ENCODE assay signal across 22 cellular contexts in genomic region chr17:43330876-43331639, GRCh38.
DNase-seq lines count a peak whose midpoint lies in the region; ATAC-seq, FAIRE-seq and TF ChIP-seq lines count a peak whose summit lies in the region.
"Had no signal": no experiment of that assay in that cellular context is flagged by ENCODE, and none has a peak within 500 bp of the region (broad histone marks: within the 10 kb centered on the region; RNA-seq: fewer than 3 reads in every experiment).

No MANE protein-coding gene starts in this region.

- POLR2A ChIA-PET in activated CD4-positive, alpha-beta T cell treated with anti-CD3 and anti-CD28 coated beads, Interleukin-2, amount 10 ng/mL, durations not matched to agents 7 days and 5 days (lab: Charles Lee): no interaction called here

- H3K9me3 Mint-ChIP-seq in endodermal cell: no peaks in the 10 kb centered on the region
- H3K9me3 Mint-ChIP-seq in activated CD4-positive, alpha-beta T cell treated with anti-CD3 and anti-CD28 coated beads, Interleukin-2, amount 10 ng/mL, durations not matched to agents 7 days and 5 days: no peaks in the 10 kb centered on the region
- H3K9me3 Mint-ChIP-seq: natural killer cell had no signal

- peaks cover 4% of the 10 kb centered on the region for H3K4me1 ChIP-seq in OCI-LY1 (ENCODE audit: insufficient read depth, low read length, severe bottlenecking)
- peaks cover 19% of the 10 kb centered on the region for H3K4me1 ChIP-seq in endodermal cell (ENCODE audit: control insufficient read depth, insufficient read depth, low read length)
- peaks cover 0 to 14% (median 0%) of the 10 kb centered on the region in 3 donors for H3K4me1 ChIP-seq in pancreas

- DNase-seq in GM12891 (ENCODE audit: insufficient read length, low spot score): no peak
- DNase-seq in endodermal cell: no peak
- no peak for DNase-seq in MG63
- DNase-seq in activated CD4-positive, alpha-beta T cell treated with anti-CD3 and anti-CD28 coated beads, Interleukin-2, amount 10 ng/mL, durations not matched to agents 7 days and 5 days: no peak
- no peak for DNase-seq in pancreas
- DNase-seq: activated gamma-delta T cell; adrenal gland; GF-D8; HCEC 1CT; left colon; natural killer cell; NCI-H1092; NCI-H2081 treated with DMSO at 0.1 percent for 48 hours; small intestine; stimulated activated CD4-positive, alpha-beta T cell treated with anti-CD3 and anti-CD28 coated beads, Interleukin-4, amount 100 ng/mL, for 24 hours; stomach had no signal

- FAIRE-seq in GM12891 (lab: Jason Lieb, UNC): peak; percentile 9
- FAIRE-seq in pancreas (lab: Jason Lieb, UNC): no peak
- FAIRE-seq: GM12878, small intestine had no signal

- H3K4me3 Mint-ChIP-seq in endodermal cell: no peak overlapping the region
- no peak overlapping the region for H3K4me3 Mint-ChIP-seq in activated CD4-positive, alpha-beta T cell treated with anti-CD3 and anti-CD28 coated beads, Interleukin-2, amount 10 ng/mL, durations not matched to agents 7 days and 5 days
- H3K4me3 Mint-ChIP-seq: natural killer cell had no signal

- H3K9ac ChIP-seq in OCI-LY1 (ENCODE audit: low read length) (no peak overlapping the region), endodermal cell (ENCODE audit: extremely low read depth, low read length, poor library complexity, severe bottlenecking) (no peak overlapping the region)

- no peak overlapping the region for H3K27ac Mint-ChIP-seq in endodermal cell
- no peak overlapping the region for H3K27ac Mint-ChIP-seq in activated CD4-positive, alpha-beta T cell treated with anti-CD3 and anti-CD28 coated beads, Interleukin-2, amount 10 ng/mL, durations not matched to agents 7 days and 5 days
- H3K27ac Mint-ChIP-seq: natural killer cell had no signal

- H3K36me3 ChIP-seq in OCI-LY1 (ENCODE audit: insufficient read depth, low read length): no peaks in the 10 kb centered on the region
- H3K36me3 ChIP-seq in endodermal cell (ENCODE audit: control insufficient read depth, insufficient read depth, low read length): no peaks in the 10 kb centered on the region
- no peaks in the 10 kb centered on the region for H3K36me3 ChIP-seq in MG63
- H3K36me3 ChIP-seq in pancreas: no peaks in the 10 kb centered on the region
- H3K36me3 ChIP-seq: adrenal gland, stomach had no signal

- no peaks in the 10 kb centered on the region for H3K27me3 Mint-ChIP-seq in endodermal cell (ENCODE audit: insufficient read depth)
- H3K27me3 Mint-ChIP-seq in activated CD4-positive, alpha-beta T cell treated with anti-CD3 and anti-CD28 coated beads, Interleukin-2, amount 10 ng/mL, durations not matched to agents 7 days and 5 days: peaks cover 34% of the 10 kb centered on the region

- H3K27me3 ChIP-seq in OCI-LY1 (ENCODE audit: insufficient read depth, low read length) (no peaks in the 10 kb centered on the region; the same call in 1 of the 2 replicates), endodermal cell (ENCODE audit: control insufficient read depth, insufficient read depth, low read length, poor library complexity, severe bottlenecking) (no peaks in the 10 kb centered on the region), MG63 (no peaks in the 10 kb centered on the region), pancreas (no peaks in the 10 kb centered on the region)
- H3K27me3 ChIP-seq: adrenal gland, stomach had no signal

- H3K9me2 ChIP-seq in OCI-LY1 (ENCODE audit: low read depth, low read length): no peaks in the 10 kb centered on the region

- H3K9me3 ChIP-seq in OCI-LY1 (ENCODE audit: low read length): no peaks in the 10 kb centered on the region
- H3K9me3 ChIP-seq in endodermal cell (ENCODE audit: control insufficient read depth, low read length): peaks cover 9% of the 10 kb centered on the region
- no peaks in the 10 kb centered on the region for H3K9me3 ChIP-seq in MG63
- H3K9me3 ChIP-seq in pancreas: no peaks in the 10 kb centered on the region
- H3K9me3 ChIP-seq: adrenal gland, stomach had no signal

- H2AFZ ChIP-seq in OCI-LY1 (ENCODE audit: low read length): no peak overlapping the region

- no peaks in the 10 kb centered on the region for H3K36me3 Mint-ChIP-seq in endodermal cell (ENCODE audit: low read depth)
- H3K36me3 Mint-ChIP-seq in activated CD4-positive, alpha-beta T cell treated with anti-CD3 and anti-CD28 coated beads, Interleukin-2, amount 10 ng/mL, durations not matched to agents 7 days and 5 days (ENCODE audit: low read depth): no peaks in the 10 kb centered on the region
- H3K36me3 Mint-ChIP-seq: natural killer cell had no signal

- WGBS in endodermal cell (ENCODE audit: insufficient coverage in 1 of 2, insufficient read length in 1 of 2), 2 experiments: 92 to 94% methylated on average over 11 to 12 of the region's 12 CpGs
- 58 to 74% methylated on average over 12 of the region's 12 CpGs for WGBS in pancreas, 2 donors

- H3K4me3 ChIP-seq in OCI-LY1 (ENCODE audit: low read depth, low read length, poor library complexity, severe bottlenecking) (no peak overlapping the region), endodermal cell (ENCODE audit: low read length) (no peak overlapping the region), MG63 (no peak overlapping the region), pancreas (no peak overlapping the region)
- H3K4me3 ChIP-seq: adrenal gland, GM12878, stomach had no signal

- TF ChIP-seq CTCF in C4-2B (conservative IDR thresholded peaks at IDR 0.05): peak; percentile 19; the same call in 1 of the 2 replicates
- TF ChIP-seq CTCF in OCI-LY1 (IDR thresholded peaks at IDR 0.05; ENCODE audit: low read length): peak; percentile 48; the same call in 1 of the 2 replicates
- peak; percentile 48 for TF ChIP-seq CTCF in endodermal cell (conservative IDR thresholded peaks at IDR 0.05)
- no peak for TF ChIP-seq CTCF in pancreas (IDR thresholded peaks at IDR 0.05)

- CTCF ChIA-PET in activated CD4-positive, alpha-beta T cell treated with anti-CD3 and anti-CD28 coated beads, Interleukin-2, amount 10 ng/mL, durations not matched to agents 7 days and 5 days (lab: Charles Lee): no interaction called here

- no peaks in the 10 kb centered on the region for H3K79me2 ChIP-seq in OCI-LY1 (ENCODE audit: insufficient read depth, low read length)

- peaks cover 54% of the 10 kb centered on the region for H3K4me1 Mint-ChIP-seq in endodermal cell
- peaks cover 11% of the 10 kb centered on the region for H3K4me1 Mint-ChIP-seq in activated CD4-positive, alpha-beta T cell treated with anti-CD3 and anti-CD28 coated beads, Interleukin-2, amount 10 ng/mL, durations not matched to agents 7 days and 5 days

- no peak for TF ChIP-seq POLR2A in GM12891 (IDR thresholded peaks at IDR 0.05; ENCODE audit: low read depth, low read length)

- no peaks in the 10 kb centered on the region for H4K20me1 ChIP-seq in OCI-LY1 (ENCODE audit: insufficient read depth, low read length)

- intact Hi-C loops in pancreas (cut with DNase I): no loop called here

- ATAC-seq in pancreas (no peak), HG02623 (IDR thresholded peaks at IDR 0.05; ENCODE audit: unreplicated experiment) (no peak)
- ATAC-seq: esophagus mucosa, GM12878, left colon, natural killer cell had no signal

- H3K27ac ChIP-seq in C4-2B (no peak overlapping the region), OCI-LY1 (ENCODE audit: low read depth, low read length, poor library complexity, severe bottlenecking) (no peak overlapping the region), endodermal cell (ENCODE audit: low read depth, low read length) (no peak overlapping the region), pancreas (no peak overlapping the region)
- H3K27ac ChIP-seq: adrenal gland, HL-60, stomach had no signal

- H3K4me2 ChIP-seq in OCI-LY1 (ENCODE audit: low read length): no peak overlapping the region

- H3F3A ChIP-seq in OCI-LY1 (ENCODE audit: insufficient read depth, low read length): no peaks in the 10 kb centered on the region

TF ChIP-seq in GM12891, 5 proteins besides CTCF, POLR2A, EP300 and RAD21:
- TF ChIP-seq POLR2AphosphoS5 (IDR thresholded peaks at IDR 0.05; ENCODE audit: low read depth, low read length): no peak
- no peak for TF ChIP-seq PAX5 (IDR thresholded peaks at IDR 0.05; ENCODE audit: insufficient read depth, low read length, severe bottlenecking)
- no peak for TF ChIP-seq TAF1 (IDR thresholded peaks at IDR 0.05; ENCODE audit: low read depth, low read length)
- no peak for TF ChIP-seq POU2F2 (IDR thresholded peaks at IDR 0.05; ENCODE audit: low read depth, low read length)
- no peak for TF ChIP-seq SPI1 (IDR thresholded peaks at IDR 0.05; ENCODE audit: low read depth, low read length)

Comparison
In these comparisons a context has a peak if more than half of its experiments do, and no peak if none do; other contexts are left out.
1. CTCF ChIP-seq: peak in C4-2B (single experiment), OCI-LY1 (single experiment) and endodermal cell (single experiment); none in pancreas (0 of 4).